8 cellular contexts compared by ENCODE assay signal in the genomic region with DNA sequence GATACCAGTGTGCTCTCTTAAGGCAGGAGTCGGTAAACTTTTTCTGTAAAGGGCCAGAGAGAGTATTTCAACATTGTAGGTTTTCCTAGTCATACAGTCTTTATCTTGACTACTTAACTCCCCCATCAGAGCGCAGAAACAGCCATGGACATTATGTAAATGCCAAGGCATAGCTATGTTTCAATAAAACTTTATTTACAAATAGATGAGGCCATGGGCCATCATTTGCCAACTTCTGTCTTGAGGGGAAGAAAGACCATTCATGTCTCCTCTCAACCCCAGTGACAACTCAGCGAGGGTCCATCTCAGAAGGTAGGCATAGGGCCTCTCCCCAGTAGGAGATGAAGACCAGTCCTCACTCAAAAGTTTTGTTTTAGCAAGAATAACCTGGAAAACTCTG.
"Had no signal": no experiment of that assay in that cellular context is flagged by ENCODE, and none has a peak within 500 bp of the region (broad histone marks: within the 10 kb centered on the region; RNA-seq: fewer than 3 reads in every experiment).

No MANE protein-coding gene starts in this region.

- H3K4me2 ChIP-seq: KMS-11 had no signal

- DNase-seq: IMR-90, KBM-7, KG1 had no signal

- H3K4me1 Mint-ChIP-seq: IgD-negative memory B cell had no signal

- ATAC-seq: HepG2 had no signal

- FAIRE-seq: HepG2, HTR-8/SVneo had no signal

- H3K9ac ChIP-seq: KMS-11 had no signal

- H3K4me3 Mint-ChIP-seq: IgD-negative memory B cell had no signal

- H3K27ac Mint-ChIP-seq: IgD-negative memory B cell had no signal

- H3K27ac ChIP-seq: HL-60, KMS-11 had no signal
